Comparison of ENCODE assay signal across 4 cellular contexts in genomic region chr4:45208476-45208875, GRCh38.
A peak's percentile ranks its signal among the peaks of the same experiment; 100 is the strongest.
DNase-seq lines count a peak whose midpoint lies in the region; ATAC-seq, FAIRE-seq and TF ChIP-seq lines count a peak whose summit lies in the region.
"Not testable (repeated sequence)": the region's sequence is repeated elsewhere in the genome, so short reads cannot be mapped to it uniquely, and the experiment has no call there.

No MANE protein-coding gene starts in this region.

- FAIRE-seq in kidney (lab: Jason Lieb, UNC): not testable (repeated sequence)

- not testable (repeated sequence) for H3K27ac ChIP-seq in kidney (ENCODE audit: low read depth in 2 of 2, low read length in 2 of 2)

- not testable (repeated sequence) for H3K27me3 Mint-ChIP-seq in chondrocyte (ENCODE audit: low read depth); osteocyte (ENCODE audit: unreplicated experiment)

- H3K9me3 Mint-ChIP-seq in chondrocyte (ENCODE audit: low read depth) (peaks cover 14% of the 10 kb centered on the region), osteocyte (ENCODE audit: unreplicated experiment) (peaks cover 29% of the 10 kb centered on the region)

- not testable (repeated sequence) for H3K4me1 Mint-ChIP-seq in chondrocyte (ENCODE audit: low read depth); osteocyte (ENCODE audit: unreplicated experiment)

- H3K27ac Mint-ChIP-seq in chondrocyte (ENCODE audit: unreplicated experiment); osteocyte (ENCODE audit: unreplicated experiment): not testable (repeated sequence)

- H3K4me3 ChIP-seq in kidney (ENCODE audit: low read length in 2 of 2): not testable (repeated sequence)

- not testable (repeated sequence) for H3K4me1 ChIP-seq in kidney (ENCODE audit: control insufficient read depth in 1 of 2, insufficient read depth in 1 of 2, low read depth in 1 of 2, low read length in 2 of 2)

- TF ChIP-seq CTCF in chondrocyte (IDR thresholded peaks at IDR 0.05); kidney (IDR thresholded peaks at IDR 0.05; ENCODE audit: borderline replicate concordance, extremely low read depth, insufficient read depth); osteocyte (IDR thresholded peaks at IDR 0.05): not testable (repeated sequence)

- DNase-seq in chondrocyte (ENCODE audit: low spot score): peak; percentile 88
- peak; percentile 22 for DNase-seq in Right ventricle myocardium superior
- peak; percentile 58 for DNase-seq in kidney
- DNase-seq in osteocyte (ENCODE audit: extremely low spot score, unreplicated experiment): peak; percentile 82

- not testable (repeated sequence) for H3K36me3 ChIP-seq in kidney (ENCODE audit: control insufficient read depth in 1 of 2, insufficient read depth in 2 of 2, low read length in 2 of 2)

- not testable (repeated sequence) for H3K4me3 Mint-ChIP-seq in chondrocyte (ENCODE audit: unreplicated experiment); osteocyte (ENCODE audit: unreplicated experiment)

- ATAC-seq in Right ventricle myocardium superior (ENCODE audit: poor library complexity): not testable (repeated sequence)

- H3K9ac ChIP-seq in kidney (ENCODE audit: low read length in 2 of 2): not testable (repeated sequence)

- H3K9me3 ChIP-seq in kidney (ENCODE audit: control insufficient read depth in 1 of 2, low read length in 2 of 2): not testable (repeated sequence)

- intact Hi-C loops in Right ventricle myocardium superior (cut with DNase I); kidney (cut with DNase I): not testable (repeated sequence)

- not testable (repeated sequence) for H3K36me3 Mint-ChIP-seq in chondrocyte (ENCODE audit: low read depth); osteocyte (ENCODE audit: unreplicated experiment)

Comparison
In these comparisons a context has a peak if more than half of its experiments do, and no peak if none do; other contexts are left out.
1. DNase-seq: peak in every context shown above with its lines; median percentile 88 in chondrocyte; 82 in osteocyte; 58 in kidney; 22 in Right ventricle myocardium superior.